13 cellular contexts compared by ENCODE assay signal in genomic region chr14:101937926-101938767, GRCh38.
"Had no signal": no experiment of that assay in that cellular context is flagged by ENCODE, and none has a peak within 500 bp of the region (broad histone marks: within the 10 kb centered on the region; RNA-seq: fewer than 3 reads in every experiment).

No MANE protein-coding gene starts in this region.

- H3K4me1 ChIP-seq: body of pancreas, esophagus squamous epithelium, pancreas, testis had no signal

- H3K27ac ChIP-seq: body of pancreas, esophagus squamous epithelium, pancreas, testis had no signal

- ATAC-seq: activated CD8-positive, alpha-beta T cell treated with anti-CD3 and anti-CD28 coated beads for 36 hours; body of pancreas; effector memory CD8-positive, alpha-beta T cell; naive thymus-derived CD4-positive, alpha-beta T cell had no signal

- H3K4me3 ChIP-seq: body of pancreas, esophagus squamous epithelium, pancreas, testis had no signal

- H3K9me3 ChIP-seq: body of pancreas, esophagus squamous epithelium, pancreas, testis had no signal

- FAIRE-seq: pancreas had no signal

- H3K36me3 ChIP-seq: esophagus squamous epithelium, pancreas had no signal

- H3K27me3 ChIP-seq: body of pancreas, pancreas, testis had no signal

- DNase-seq: activated CD4-positive, alpha-beta T cell treated with anti-CD3 and anti-CD28 coated beads, Interleukin-2, amount 10 ng/mL, durations not matched to agents 24 days and 14 days; activated CD8-positive, alpha-beta T cell treated with anti-CD3 and anti-CD28 coated beads for 36 hours; activated naive CD4-positive, alpha-beta T cell treated with Interleukin-2 at 50 U/mL for 16 hours; activated naive CD8-positive, alpha-beta T cell treated with anti-CD3 and anti-CD28 coated beads, Interleukin-2, amount 10 ng/mL, durations not matched to agents 7 days and 5 days; activated T-cell treated with anti-CD3 and anti-CD28 coated beads, Interleukin-2, amount 50 U/mL, for 24 hours; amygdala; body of pancreas; effector memory CD8-positive, alpha-beta T cell; esophagus squamous epithelium; mesenchymal stem cell; naive thymus-derived CD4-positive, alpha-beta T cell; testis had no signal
